In genomic region chr6:127342296-127342945, GRCh38 we compare ENCODE assay signal across 1 cellular context.
TF ChIP-seq lines count a peak whose summit lies in the region.

No MANE protein-coding gene starts in this region.

TF ChIP-seq in HepG2, 621 proteins besides CTCF, POLR2A, EP300 and RAD21 (continued from another document and continues in another):
- TF ChIP-seq ARID3A (IDR thresholded peaks at IDR 0.05; ENCODE audit: low read depth, low read length) (peak; percentile 93), ZNF558 (CRISPR knock-in tag; IDR thresholded peaks at IDR 0.05; ENCODE audit: borderline replicate concordance) (0 out of 2 replicates have a peak, but pooled peaks have one; percentile 11), GFI1 (CRISPR knock-in tag; IDR thresholded peaks at IDR 0.05; ENCODE audit: borderline replicate concordance) (no peak), ZNF430 (CRISPR knock-in tag; IDR thresholded peaks at IDR 0.05) (peak; percentile 23; the same call in 1 of the 2 replicates), TARDBP (CRISPR knock-in tag; IDR thresholded peaks at IDR 0.05) (no peak), HOXA9 (CRISPR knock-in tag; IDR thresholded peaks at IDR 0.05; ENCODE audit: borderline replicate concordance) (no peak), HNF1A (IDR thresholded peaks at IDR 0.05; ENCODE audit: low read depth) (peak; percentile 73), HNF1A (CRISPR knock-in tag; IDR thresholded peaks at IDR 0.05; ENCODE audit: borderline replicate concordance) (peak; percentile 50; the same call in 1 of the 2 replicates), ATF2 (CRISPR knock-in tag; IDR thresholded peaks at IDR 0.05) (no peak), MBNL3 (CRISPR knock-in tag; conservative IDR thresholded peaks at IDR 0.05) (no peak), PREB (CRISPR knock-in tag; IDR thresholded peaks at IDR 0.05) (no peak), HDAC6 (IDR thresholded peaks at IDR 0.05; ENCODE audit: low read depth, low read length) (no peak), PHF21A (CRISPR knock-in tag; IDR thresholded peaks at IDR 0.05) (no peak), ZNF20 (CRISPR knock-in tag; IDR thresholded peaks at IDR 0.05) (no peak), NFKB2 (CRISPR knock-in tag; IDR thresholded peaks at IDR 0.05; ENCODE audit: borderline replicate concordance) (no peak), ZNF33B (CRISPR knock-in tag; IDR thresholded peaks at IDR 0.05) (no peak), THAP7 (CRISPR knock-in tag; IDR thresholded peaks at IDR 0.05) (no peak), NFIB (CRISPR knock-in tag; IDR thresholded peaks at IDR 0.05; ENCODE audit: borderline replicate concordance) (no peak), ZSCAN5A (CRISPR knock-in tag; IDR thresholded peaks at IDR 0.05; ENCODE audit: borderline replicate concordance) (0 out of 2 replicates have a peak, but pooled peaks have one; percentile 21), ZNF737 (CRISPR knock-in tag; IDR thresholded peaks at IDR 0.05; ENCODE audit: borderline replicate concordance) (no peak), RARG (CRISPR knock-in tag; IDR thresholded peaks at IDR 0.05; ENCODE audit: low read depth) (no peak), ZNF576 (CRISPR knock-in tag; IDR thresholded peaks at IDR 0.05) (no peak), ZBTB2 (CRISPR knock-in tag; IDR thresholded peaks at IDR 0.05; ENCODE audit: low read depth) (no peak), ATF1 (CRISPR knock-in tag; IDR thresholded peaks at IDR 0.05) (peak; percentile 38; the same call in 1 of the 2 replicates), NFE2 (CRISPR knock-in tag; IDR thresholded peaks at IDR 0.05) (no peak), MTF1 (CRISPR knock-in tag; IDR thresholded peaks at IDR 0.05) (no peak), SAP130 (CRISPR knock-in tag; IDR thresholded peaks at IDR 0.05; ENCODE audit: low read depth) (peak; percentile 73), ZNF567 (CRISPR knock-in tag; IDR thresholded peaks at IDR 0.05; ENCODE audit: borderline replicate concordance) (no peak), ZNF326 (CRISPR knock-in tag; IDR thresholded peaks at IDR 0.05; ENCODE audit: borderline replicate concordance) (no peak), MIER2 (CRISPR knock-in tag; IDR thresholded peaks at IDR 0.05) (no peak), TCF12 (IDR thresholded peaks at IDR 0.05) (no peak), TCF12 (CRISPR knock-in tag; IDR thresholded peaks at IDR 0.05) (no peak), KDM1A (CRISPR knock-in tag; IDR thresholded peaks at IDR 0.05) (no peak), ATF4 (CRISPR knock-in tag; IDR thresholded peaks at IDR 0.05) (no peak), CREB1 (IDR thresholded peaks at IDR 0.05) (no peak), CREB1 (CRISPR knock-in tag; IDR thresholded peaks at IDR 0.05) (peak; percentile 56; the same call in 1 of the 2 replicates), MXI1 (IDR thresholded peaks at IDR 0.05; ENCODE audit: borderline replicate concordance, low read depth, low read length) (peak; percentile 63; the same call in 1 of the 3 replicates), ZNF784 (CRISPR knock-in tag; IDR thresholded peaks at IDR 0.05; ENCODE audit: borderline replicate concordance) (no peak), FOXK2 (IDR thresholded peaks at IDR 0.05) (peak; percentile 47; the same call in 1 of the 2 replicates), ZNF329 (CRISPR knock-in tag; IDR thresholded peaks at IDR 0.05; ENCODE audit: low read depth) (0 out of 2 replicates have a peak, but pooled peaks have one; percentile 2), ZBTB25 (CRISPR knock-in tag; IDR thresholded peaks at IDR 0.05) (peak; percentile 18; the same call in 1 of the 2 replicates), WIZ (CRISPR knock-in tag; IDR thresholded peaks at IDR 0.05) (no peak), ZNF775 (CRISPR knock-in tag; IDR thresholded peaks at IDR 0.05; ENCODE audit: borderline replicate concordance) (no peak), ZNF792 (CRISPR knock-in tag; IDR thresholded peaks at IDR 0.05) (no peak), PBX2 (CRISPR knock-in tag; IDR thresholded peaks at IDR 0.05) (0 out of 2 replicates have a peak, but pooled peaks have one; percentile 20), MLX (CRISPR knock-in tag; IDR thresholded peaks at IDR 0.05) (no peak)
